Comparison of ENCODE assay signal across 20 cellular contexts in genomic region chr13:98187155-98187726, GRCh38. TPM values are rescaled to one million over a fixed set of nuclear protein-coding genes. Genes with fewer than 3 reads are reported as not detected.
DNase-seq lines count a peak whose midpoint lies in the region; ATAC-seq, FAIRE-seq and TF ChIP-seq lines count a peak whose summit lies in the region.
"Had no signal": no experiment of that assay in that cellular context is flagged by ENCODE, and none has a peak within 500 bp of the region (broad histone marks: within the 10 kb centered on the region; RNA-seq: fewer than 3 reads in every experiment).

No MANE protein-coding gene starts in this region.

- TF ChIP-seq POLR2A in thyroid gland (IDR thresholded peaks at IDR 0.05): no peak

- WGBS in right cardiac atrium: 52% methylated on average over 3 of the region's 3 CpGs
- WGBS in thyroid gland, 2 donors: 70 to 74% methylated on average over 3 of the region's 3 CpGs

- no peak for FAIRE-seq in kidney (lab: Jason Lieb, UNC)
- FAIRE-seq: HTR-8/SVneo had no signal

- no peak for TF ChIP-seq CTCF in cardiac muscle cell (IDR thresholded peaks at IDR 0.05; ENCODE audit: low read depth, low read length)
- TF ChIP-seq CTCF in kidney (IDR thresholded peaks at IDR 0.05; ENCODE audit: borderline replicate concordance, extremely low read depth, insufficient read depth): no peak
- TF ChIP-seq CTCF in thyroid gland (IDR thresholded peaks at IDR 0.05): no peak

- H3K9me3 ChIP-seq in cardiac muscle cell (ENCODE audit: low read depth) (no peaks in the 10 kb centered on the region), right cardiac atrium (ENCODE audit: control insufficient read depth, low read length) (no peaks in the 10 kb centered on the region), kidney (ENCODE audit: control insufficient read depth in 1 of 2, low read length in 2 of 2) (no peaks in the 10 kb centered on the region), thyroid gland (no peaks in the 10 kb centered on the region)
- H3K9me3 ChIP-seq: gastrocnemius medialis had no signal

- H3K27me3 ChIP-seq in cardiac muscle cell (no peaks in the 10 kb centered on the region), right cardiac atrium (ENCODE audit: control insufficient read depth, insufficient read depth) (no peaks in the 10 kb centered on the region), thyroid gland (no peaks in the 10 kb centered on the region)
- H3K27me3 ChIP-seq: gastrocnemius medialis had no signal

- ATAC-seq in right cardiac atrium (no peak), HG03571 (IDR thresholded peaks at IDR 0.05; ENCODE audit: unreplicated experiment) (no peak)
- ATAC-seq: activated CD4-positive, alpha-beta T cell treated with anti-CD3 and anti-CD28 coated beads for 36 hours; gastrocnemius medialis had no signal

- H3K4me1 ChIP-seq in cardiac muscle cell (ENCODE audit: low read depth): peaks cover 21% of the 10 kb centered on the region
- peaks cover 6% of the 10 kb centered on the region for H3K4me1 ChIP-seq in right cardiac atrium (ENCODE audit: control insufficient read depth, insufficient read depth, low read length)
- peaks cover 36 to 68% of the 10 kb centered on the region in 2 donors for H3K4me1 ChIP-seq in kidney (ENCODE audit: control insufficient read depth in 1 of 2, insufficient read depth in 1 of 2, low read depth in 1 of 2, low read length in 2 of 2)
- peaks cover 53 to 66% of the 10 kb centered on the region in 2 donors for H3K4me1 ChIP-seq in thyroid gland

- peak overlapping the region in 1 of 2 donors; percentile 47 for H3K9ac ChIP-seq in kidney (ENCODE audit: low read length in 2 of 2)

- H3K27ac ChIP-seq in cardiac muscle cell: peak overlapping the region; percentile 11
- no peak overlapping the region for H3K27ac ChIP-seq in right cardiac atrium (ENCODE audit: low read length)
- H3K27ac ChIP-seq in kidney (ENCODE audit: low read depth in 2 of 2, low read length in 2 of 2): peak overlapping the region; percentile 44 to 80
- H3K27ac ChIP-seq in thyroid gland: peak overlapping the region; percentile 85 to 91 (median 90)

- H3K4me3 ChIP-seq in cardiac muscle cell (no peak overlapping the region), right cardiac atrium (ENCODE audit: low read length) (no peak overlapping the region), kidney (ENCODE audit: low read length in 2 of 2) (no peak overlapping the region), thyroid gland (replicated peaks in 1 of 3) (no peak overlapping the region)
- H3K4me3 ChIP-seq: gastrocnemius medialis had no signal

- H3K36me3 ChIP-seq in cardiac muscle cell (no peaks in the 10 kb centered on the region), kidney (ENCODE audit: control insufficient read depth in 1 of 2, insufficient read depth in 2 of 2, low read length in 2 of 2) (no peaks in the 10 kb centered on the region), thyroid gland (no peaks in the 10 kb centered on the region)
- H3K36me3 ChIP-seq: gastrocnemius medialis had no signal

- intact Hi-C loops in right cardiac atrium (cut with DNase I) (no loop called here), kidney (cut with DNase I) (no loop called here), thyroid gland (cut with DNase I) (no loop called here)

- no peak for DNase-seq in cardiac muscle cell (ENCODE audit: low read depth in 1 of 2, low spot score in 1 of 2)
- DNase-seq in right cardiac atrium: no peak
- peak; percentile 63 for DNase-seq in NCI-H69 (lab: John Stamatoyannopoulos, UW)
- no peak for DNase-seq in kidney
- no peak for DNase-seq in thyroid gland
- no peak for DNase-seq in OCI-M1 (lab: John Stamatoyannopoulos, UW)
- DNase-seq in HK-2 (ENCODE audit: unreplicated experiment): no peak
- DNase-seq: activated CD4-positive, alpha-beta T cell treated with anti-CD3 and anti-CD28 coated beads for 36 hours; activated gamma-delta T cell treated with Interleukin-2 at 50 U/mL for 16 hours; EL; gastrocnemius medialis; naive B cell; NCI-H2081; Right ventricle myocardium superior; T-helper 2 cell had no signal

RNA-seq across cellular contexts. Expression of gene RNF113B, which starts 10.2 kb away (rescaled TPM):
- total RNA-seq in cardiac muscle cell: not detected in 2 replicates
- polyA plus RNA-seq in cardiac muscle cell: 0.10 TPM in 1 of 2 replicates, not detected in the other
- total RNA-seq in right cardiac atrium: not detected
- not detected for polyA plus RNA-seq in right cardiac atrium
- not detected for total RNA-seq in kidney
- polyA plus RNA-seq in kidney (ENCODE audit: insufficient read depth, low read depth, low replicate concordance): not detected
- total RNA-seq in thyroid gland: not detected
- total RNA-seq: activated CD4-positive, alpha-beta T cell treated with anti-CD3 and anti-CD28 coated beads for 36 hours; cerebellum; gastrocnemius medialis; lower leg skin; renal cortical epithelial cell; Right ventricle myocardium superior had no signal

RNA-seq across cellular contexts. Expression of gene FARP1, which starts 44.3 kb away (rescaled TPM):
- 34.1 and 43.2 TPM in 2 replicates for total RNA-seq in cardiac muscle cell
- polyA plus RNA-seq in cardiac muscle cell: 44.2 and 52.1 TPM in 2 replicates
- total RNA-seq in right cardiac atrium: 10 to 100 TPM; 18.2 to 27.6 (median 23.6) TPM
- polyA plus RNA-seq in right cardiac atrium: 8.3 TPM
- 229 TPM for total RNA-seq in kidney
- 123 TPM for polyA plus RNA-seq in kidney (ENCODE audit: insufficient read depth, low read depth, low replicate concordance)
- 100 to 1,000 TPM; 103 to 172 (median 129) TPM for total RNA-seq in thyroid gland
